Comparison of ENCODE assay signal across 8 cellular contexts in the genomic region with DNA sequence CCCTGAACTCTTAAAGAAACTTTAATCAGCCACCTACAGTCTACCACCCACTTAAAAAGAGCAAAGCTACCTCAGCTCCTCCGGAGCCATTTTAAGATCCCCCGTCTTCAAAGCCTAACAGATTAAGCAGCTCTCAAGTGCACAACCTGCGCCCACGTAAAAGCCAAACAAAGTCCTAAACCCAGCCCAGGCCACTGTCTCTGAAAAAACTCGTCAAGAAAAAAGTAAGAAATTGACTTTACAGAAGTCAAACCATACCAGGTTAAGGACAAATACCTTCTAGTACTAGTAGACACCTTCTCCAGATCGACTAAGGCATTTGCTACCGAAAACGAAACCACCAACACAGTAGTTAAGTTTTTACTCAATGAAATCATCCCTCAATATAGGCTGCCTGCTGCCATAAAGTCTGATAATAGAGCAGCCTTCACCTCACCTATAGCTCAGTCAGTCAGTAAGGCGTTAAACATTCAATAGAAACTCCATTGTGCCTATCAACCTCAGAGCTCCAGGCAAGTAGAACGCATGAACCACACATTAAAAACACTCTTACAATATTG.
DNase-seq lines count a peak whose midpoint lies in the region; ATAC-seq and TF ChIP-seq lines count a peak whose summit lies in the region.
"Not testable (repeated sequence)": the region's sequence is repeated elsewhere in the genome, so short reads cannot be mapped to it uniquely, and the experiment has no call there.

No MANE protein-coding gene starts in this region.

- not testable (repeated sequence) for H3K27me3 Mint-ChIP-seq in CD4-positive, CD25-positive, alpha-beta regulatory T cell; activated naive CD8-positive, alpha-beta T cell; endothelial cell (ENCODE audit: unreplicated experiment); stimulated activated naive CD8-positive, alpha-beta T cell treated with anti-CD3 and anti-CD28 coated beads, Interleukin-15, amount 100 ng/mL, for 72 hours

- not testable (repeated sequence) for TF ChIP-seq CTCF in Panc1 (IDR thresholded peaks at IDR 0.05); endothelial cell (IDR thresholded peaks at IDR 0.05; ENCODE audit: unreplicated experiment)

- H3K4me1 ChIP-seq in CD4-positive, CD25-positive, alpha-beta regulatory T cell (ENCODE audit: control insufficient read depth, insufficient read depth, low read length, poor library complexity, severe bottlenecking) = peaks cover 16% of the 10 kb centered on the region
- not testable (repeated sequence) for H3K4me1 ChIP-seq in Panc1 (ENCODE audit: control insufficient read depth, insufficient read depth, low read length); mononuclear cell (ENCODE audit: insufficient read depth, low read length); rectal smooth muscle tissue (ENCODE audit: control insufficient read depth, insufficient read depth, low read length)

- H3K36me3 Mint-ChIP-seq in CD4-positive, CD25-positive, alpha-beta regulatory T cell; activated naive CD8-positive, alpha-beta T cell; endothelial cell (ENCODE audit: low read depth, unreplicated experiment): not testable (repeated sequence)

- intact Hi-C loops in Panc1 (cut with micrococcal nuclease; ENCODE audit: unreplicated experiment) = not testable (repeated sequence)

- DNase-seq in CD4-positive, CD25-positive, alpha-beta regulatory T cell = peak in 2 of 3 donors; percentile 22 to 27
- not testable (repeated sequence) for DNase-seq in Panc1 (ENCODE audit: low read depth, low spot score); endothelial cell (ENCODE audit: low spot score)
- peak; percentile 77 for DNase-seq in activated CD8-positive, alpha-beta memory T cell treated with anti-CD3 and anti-CD28 coated beads for 24 hours
- DNase-seq in stimulated activated naive CD8-positive, alpha-beta T cell treated with anti-CD3 and anti-CD28 coated beads, Interleukin-15, amount 100 ng/mL, for 72 hours = peak; percentile 32 to 47

- peak overlapping the region; percentile 85 for H3K4me3 ChIP-seq in CD4-positive, CD25-positive, alpha-beta regulatory T cell (ENCODE audit: low read depth, low read length)
- H3K4me3 ChIP-seq in Panc1 (ENCODE audit: low read depth in 2 of 2, low read length in 2 of 2) (peak overlapping the region; percentile 11 to 34; a peak in 3 of 4 replicates), mononuclear cell (ENCODE audit: low read length) (peak overlapping the region; percentile 29), rectal smooth muscle tissue (ENCODE audit: low read length) (peak overlapping the region; percentile 32)

- H3K9me3 Mint-ChIP-seq in CD4-positive, CD25-positive, alpha-beta regulatory T cell; activated naive CD8-positive, alpha-beta T cell (ENCODE audit: low read depth); endothelial cell (ENCODE audit: unreplicated experiment); stimulated activated naive CD8-positive, alpha-beta T cell treated with anti-CD3 and anti-CD28 coated beads, Interleukin-15, amount 100 ng/mL, for 72 hours: not testable (repeated sequence)

- H3K27me3 ChIP-seq in CD4-positive, CD25-positive, alpha-beta regulatory T cell (ENCODE audit: control insufficient read depth, insufficient read depth, low read length); Panc1 (ENCODE audit: control insufficient read depth, insufficient read depth, low read length); mononuclear cell (ENCODE audit: insufficient read depth, low read length); rectal smooth muscle tissue (ENCODE audit: control insufficient read depth, insufficient read depth, low read length): not testable (repeated sequence)

- H3K9me3 ChIP-seq in CD4-positive, CD25-positive, alpha-beta regulatory T cell (ENCODE audit: control insufficient read depth in 2 of 2, low read length in 2 of 2); Panc1 (ENCODE audit: control insufficient read depth, insufficient read depth, low read depth, low read length); mononuclear cell (ENCODE audit: low read depth, low read length): not testable (repeated sequence)

- POLR2A ChIA-PET in Panc1 (lab: Charles Lee) = not testable (repeated sequence)

- BruUV-seq in Panc1 (replicated peaks; lab: Mats Ljungman, UMichigan) = not testable (repeated sequence)

- not testable (repeated sequence) for H3K9ac ChIP-seq in rectal smooth muscle tissue (ENCODE audit: low read length)

- peaks cover 13 to 55% (median 38%) of the 10 kb centered on the region in 4 donors for H3K4me1 Mint-ChIP-seq in CD4-positive, CD25-positive, alpha-beta regulatory T cell
- peaks cover 51% of the 10 kb centered on the region for H3K4me1 Mint-ChIP-seq in activated naive CD8-positive, alpha-beta T cell (ENCODE audit: low read depth)
- peaks cover 32% of the 10 kb centered on the region for H3K4me1 Mint-ChIP-seq in endothelial cell (ENCODE audit: unreplicated experiment)
- peaks cover 56% of the 10 kb centered on the region for H3K4me1 Mint-ChIP-seq in stimulated activated naive CD8-positive, alpha-beta T cell treated with anti-CD3 and anti-CD28 coated beads, Interleukin-15, amount 100 ng/mL, for 72 hours

- peak overlapping the region; percentile 89 to 99 (median 93) for H3K4me3 Mint-ChIP-seq in CD4-positive, CD25-positive, alpha-beta regulatory T cell
- peak overlapping the region; percentile 87 for H3K4me3 Mint-ChIP-seq in activated naive CD8-positive, alpha-beta T cell
- peak overlapping the region; percentile 31 for H3K4me3 Mint-ChIP-seq in endothelial cell (ENCODE audit: unreplicated experiment)
- peak overlapping the region; percentile 86 to 90 for H3K4me3 Mint-ChIP-seq in stimulated activated naive CD8-positive, alpha-beta T cell treated with anti-CD3 and anti-CD28 coated beads, Interleukin-15, amount 100 ng/mL, for 72 hours

- H3K27ac Mint-ChIP-seq in CD4-positive, CD25-positive, alpha-beta regulatory T cell = peak overlapping the region; percentile 95 to 99 (median 96)
- peak overlapping the region; percentile 93 for H3K27ac Mint-ChIP-seq in activated naive CD8-positive, alpha-beta T cell
- H3K27ac Mint-ChIP-seq in endothelial cell (ENCODE audit: unreplicated experiment) = peak overlapping the region; percentile 91
- H3K27ac Mint-ChIP-seq in stimulated activated naive CD8-positive, alpha-beta T cell treated with anti-CD3 and anti-CD28 coated beads, Interleukin-15, amount 100 ng/mL, for 72 hours = peak overlapping the region; percentile 96 to 99

- not testable (repeated sequence) for ATAC-seq in CD4-positive, CD25-positive, alpha-beta regulatory T cell (ENCODE audit: low read depth in 2 of 2); Panc1; stimulated activated naive CD8-positive, alpha-beta T cell treated with anti-CD3 and anti-CD28 coated beads, Interleukin-15, amount 100 ng/mL, for 72 hours

- in situ Hi-C loops in Panc1 (cut with HindIII; ENCODE audit: low pct_unique_long_range_greater_than_20kb, low sequenced_read_pairs) = not testable (repeated sequence)

- CTCF ChIA-PET in Panc1 (lab: Charles Lee) = not testable (repeated sequence)

- not testable (repeated sequence) for H3K36me3 ChIP-seq in CD4-positive, CD25-positive, alpha-beta regulatory T cell (ENCODE audit: control insufficient read depth, insufficient read depth, low read length); Panc1 (ENCODE audit: control insufficient read depth, insufficient read depth, low read length); rectal smooth muscle tissue (ENCODE audit: control insufficient read depth, insufficient read depth, low read length)

- peak overlapping the region; percentile 72 for H3K27ac ChIP-seq in CD4-positive, CD25-positive, alpha-beta regulatory T cell (ENCODE audit: insufficient read depth, low read length, poor library complexity, severe bottlenecking)
- not testable (repeated sequence) for H3K27ac ChIP-seq in Panc1 (ENCODE audit: low read length); rectal smooth muscle tissue (ENCODE audit: low read depth, low read length)

Comparison
In these comparisons a context has a peak if more than half of its experiments do, and no peak if none do; other contexts are left out.
1. H3K4me3 ChIP-seq: peak in every context shown above with its lines; median percentile 85 in CD4-positive, CD25-positive, alpha-beta regulatory T cell; 32 in rectal smooth muscle tissue; 29 in mononuclear cell; 22 in Panc1.
2. H3K4me3 Mint-ChIP-seq: peak in every context shown above with its lines; median percentile 93 in CD4-positive, CD25-positive, alpha-beta regulatory T cell; 88 in stimulated activated naive CD8-positive, alpha-beta T cell treated with anti-CD3 and anti-CD28 coated beads, Interleukin-15, amount 100 ng/mL, for 72 hours; 87 in activated naive CD8-positive, alpha-beta T cell; 31 in endothelial cell.